21 cellular contexts compared by ENCODE assay signal in genomic region chr5:149415245-149415967, GRCh38. TPM values are rescaled to one million over a fixed set of nuclear protein-coding genes. Genes with fewer than 3 reads are reported as not detected.
A peak's percentile ranks its signal among the peaks of the same experiment; 100 is the strongest.
DNase-seq lines count a peak whose midpoint lies in the region; ATAC-seq and TF ChIP-seq lines count a peak whose summit lies in the region.
"Had no signal": no experiment of that assay in that cellular context is flagged by ENCODE, and none has a peak within 500 bp of the region (broad histone marks: within the 10 kb centered on the region; RNA-seq: fewer than 3 reads in every experiment).

No MANE protein-coding gene starts in this region.

- H3K4me3 Mint-ChIP-seq in glutamatergic neuron (ENCODE audit: unreplicated experiment), result no peak overlapping the region
- H3K4me3 Mint-ChIP-seq: activated naive CD8-positive, alpha-beta T cell treated with anti-CD3 and anti-CD28 coated beads, Interleukin-2, amount 50 U/mL, for 24 hours; natural killer cell treated with Interleukin-12 subunit alpha and Interleukin-12 subunit beta and Interleukin-15 and Interleukin-18, amount 100 ng/mL, for 72 hours; T-cell; type B pancreatic cell had no signal

- peak overlapping the region; percentile 94 for H2BK120ac ChIP-seq in mesenchymal stem cell (ENCODE audit: low read depth, low read length)

- peaks cover 4% of the 10 kb centered on the region for H3K27me3 Mint-ChIP-seq in glutamatergic neuron (ENCODE audit: unreplicated experiment)
- H3K27me3 Mint-ChIP-seq: activated naive CD8-positive, alpha-beta T cell treated with anti-CD3 and anti-CD28 coated beads, Interleukin-2, amount 50 U/mL, for 24 hours; natural killer cell treated with Interleukin-12 subunit alpha and Interleukin-12 subunit beta and Interleukin-15 and Interleukin-18, amount 100 ng/mL, for 72 hours; type B pancreatic cell had no signal

- H2BK15ac ChIP-seq in mesenchymal stem cell (ENCODE audit: low read depth, poor library complexity, severe bottlenecking), result no peak overlapping the region

- no peak overlapping the region for H3K4me2 ChIP-seq in mesenchymal stem cell (ENCODE audit: low read length, poor library complexity, severe bottlenecking)

- peak overlapping the region; percentile 78 for H4K8ac ChIP-seq in mesenchymal stem cell (ENCODE audit: low read length)

- no peaks in the 10 kb centered on the region for H3K9me3 ChIP-seq in mesenchymal stem cell (ENCODE audit: control insufficient read depth, low read length)
- H3K9me3 ChIP-seq in stomach smooth muscle (ENCODE audit: control insufficient read depth in 2 of 2, low read length in 2 of 2), result no peaks in the 10 kb centered on the region
- H3K9me3 ChIP-seq: BLaER1 had no signal

- peak overlapping the region; percentile 1 to 93 for H3K4ac ChIP-seq in mesenchymal stem cell (ENCODE audit: low read depth in 1 of 2, low read length in 2 of 2)

- peak; percentile 32 for DNase-seq in ELR (ENCODE audit: low read depth)
- peak; percentile 44 for DNase-seq in mesenchymal stem cell
- no peak for DNase-seq in glutamatergic neuron
- no peak for DNase-seq in H4 (ENCODE audit: low spot score)
- DNase-seq in nucleus accumbens (lab: John Stamatoyannopoulos, UW), result no peak
- DNase-seq: activated CD4-positive, CD25-positive, alpha-beta regulatory T cell treated with anti-CD3 and anti-CD28 coated beads, Interleukin-2, amount 50 U/mL, for 72 hours; activated naive CD8-positive, alpha-beta T cell treated with anti-CD3 and anti-CD28 coated beads, Interleukin-2, amount 50 U/mL, for 24 hours; DND-41; foreskin melanocyte; NCI-H1092 treated with DMSO at 0.1 percent for 48 hours; NCI-H446; stimulated activated CD4-positive, alpha-beta T cell treated with anti-CD3 and anti-CD28 coated beads, Interleukin-12 subunit alpha, Interleukin-12 subunit beta, amount 100 ng/mL, for 4 hours; T-cell had no signal

- no peak for ATAC-seq in GM19035 (IDR thresholded peaks at IDR 0.05; ENCODE audit: unreplicated experiment)
- ATAC-seq: activated naive CD8-positive, alpha-beta T cell treated with anti-CD3 and anti-CD28 coated beads, Interleukin-2, amount 50 U/mL, for 24 hours; natural killer cell treated with Interleukin-12 subunit alpha and Interleukin-12 subunit beta and Interleukin-15 and Interleukin-18, amount 100 ng/mL, for 72 hours; T-cell had no signal

- H2AFZ ChIP-seq in mesenchymal stem cell (ENCODE audit: low read depth, low read length), result no peak overlapping the region

- H2AK5ac ChIP-seq in mesenchymal stem cell (ENCODE audit: low read length, severe bottlenecking), result peak overlapping the region; percentile 66

- peak overlapping the region; percentile 93 to 96 for H2BK12ac ChIP-seq in mesenchymal stem cell (ENCODE audit: low read length in 2 of 2)

- H3K4me1 ChIP-seq in mesenchymal stem cell (ENCODE audit: control insufficient read depth, insufficient read depth, low read depth, low read length) (peaks cover 61% of the 10 kb centered on the region), stomach smooth muscle (ENCODE audit: control insufficient read depth, insufficient read depth, low read length) (peaks cover 83% of the 10 kb centered on the region)

- H3K27ac ChIP-seq in cingulate gyrus (ENCODE audit: low read depth, low read length), result peak overlapping the region; percentile 1
- H3K27ac ChIP-seq in mesenchymal stem cell (ENCODE audit: low read length, poor library complexity, severe bottlenecking), result peak overlapping the region; percentile 93
- peak overlapping the region; percentile 100 for H3K27ac ChIP-seq in stomach smooth muscle (ENCODE audit: low read length)
- H3K27ac ChIP-seq: BLaER1 had no signal

- no peak for TF ChIP-seq CTCF in glutamatergic neuron (IDR thresholded peaks at IDR 0.05; ENCODE audit: partially characterized antibody, unreplicated experiment)

- H3K18ac ChIP-seq in mesenchymal stem cell (ENCODE audit: low read depth in 1 of 2, low read length in 2 of 2), result peak overlapping the region; percentile 15 to 72

- H3K27ac Mint-ChIP-seq in glutamatergic neuron (ENCODE audit: unreplicated experiment), result no peak overlapping the region
- H3K27ac Mint-ChIP-seq: activated naive CD8-positive, alpha-beta T cell treated with anti-CD3 and anti-CD28 coated beads, Interleukin-2, amount 50 U/mL, for 24 hours; natural killer cell treated with Interleukin-12 subunit alpha and Interleukin-12 subunit beta and Interleukin-15 and Interleukin-18, amount 100 ng/mL, for 72 hours; T-cell; type B pancreatic cell had no signal

- no peaks in the 10 kb centered on the region for H3K36me3 Mint-ChIP-seq in glutamatergic neuron (ENCODE audit: unreplicated experiment)
- H3K36me3 Mint-ChIP-seq: natural killer cell treated with Interleukin-12 subunit alpha and Interleukin-12 subunit beta and Interleukin-15 and Interleukin-18, amount 100 ng/mL, for 72 hours; T-cell; type B pancreatic cell had no signal

- no peak overlapping the region for H3K4me3 ChIP-seq in mesenchymal stem cell (ENCODE audit: insufficient read depth in 1 of 2, low read depth in 1 of 2, low read length in 2 of 2)
- H3K4me3 ChIP-seq in stomach smooth muscle (ENCODE audit: low read length in 2 of 2), result peak overlapping the region; percentile 78 to 100
- H3K4me3 ChIP-seq: BLaER1 had no signal

- H3K9me3 Mint-ChIP-seq in glutamatergic neuron (ENCODE audit: unreplicated experiment), result no peaks in the 10 kb centered on the region
- H3K9me3 Mint-ChIP-seq: activated naive CD8-positive, alpha-beta T cell treated with anti-CD3 and anti-CD28 coated beads, Interleukin-2, amount 50 U/mL, for 24 hours; natural killer cell treated with Interleukin-12 subunit alpha and Interleukin-12 subunit beta and Interleukin-15 and Interleukin-18, amount 100 ng/mL, for 72 hours; T-cell; type B pancreatic cell had no signal

- no peaks in the 10 kb centered on the region for H3K27me3 ChIP-seq in mesenchymal stem cell (ENCODE audit: control insufficient read depth in 1 of 2, insufficient read depth in 1 of 2, low read length in 2 of 2)
- H3K27me3 ChIP-seq in stomach smooth muscle (ENCODE audit: control insufficient read depth in 1 of 2, insufficient read depth in 2 of 2, low read length in 2 of 2), result no peaks in the 10 kb centered on the region
- H3K27me3 ChIP-seq: BLaER1 had no signal

- WGBS in mesenchymal stem cell, result 90% methylated on average over 6 of the region's 8 CpGs

- peaks cover 0 to 38% of the 10 kb centered on the region in 2 experiments for H3K36me3 ChIP-seq in mesenchymal stem cell (ENCODE audit: control insufficient read depth in 1 of 2, insufficient read depth in 2 of 2, low read depth in 1 of 2, low read length in 2 of 2)
- H3K36me3 ChIP-seq in stomach smooth muscle (ENCODE audit: control insufficient read depth in 2 of 2, insufficient read depth in 2 of 2, low read length in 2 of 2), result peaks cover 86 to 88% of the 10 kb centered on the region in 2 donors
- H3K36me3 ChIP-seq: BLaER1 had no signal

- H4K91ac ChIP-seq in mesenchymal stem cell (ENCODE audit: low read length), result peak overlapping the region; percentile 98

- peak overlapping the region in 1 of 2 experiments; percentile 49 for H3K14ac ChIP-seq in mesenchymal stem cell (ENCODE audit: low read length in 2 of 2)

- peaks cover 26% of the 10 kb centered on the region for H3K79me1 ChIP-seq in mesenchymal stem cell (replicated peaks; ENCODE audit: low read length, poor library complexity, severe bottlenecking)

- H3K9ac ChIP-seq in mesenchymal stem cell (ENCODE audit: low read length), result no peak overlapping the region
- peak overlapping the region; percentile 100 for H3K9ac ChIP-seq in stomach smooth muscle (ENCODE audit: low read length in 2 of 2)
- H3K9ac ChIP-seq: BLaER1 had no signal

- peaks cover 12% of the 10 kb centered on the region for H3K4me1 Mint-ChIP-seq in glutamatergic neuron (ENCODE audit: low read depth, unreplicated experiment)
- H3K4me1 Mint-ChIP-seq: activated naive CD8-positive, alpha-beta T cell treated with anti-CD3 and anti-CD28 coated beads, Interleukin-2, amount 50 U/mL, for 24 hours; T-cell had no signal

- peak overlapping the region; percentile 19 for H2BK5ac ChIP-seq in mesenchymal stem cell (ENCODE audit: low read depth, low read length, poor library complexity, severe bottlenecking)

- H3K23ac ChIP-seq in mesenchymal stem cell (ENCODE audit: low read length in 2 of 2), result no peak overlapping the region

RNA-seq across cellular contexts. Expression of gene IL17B, which starts 36.3 kb away (rescaled TPM):
- 6.6 TPM for polyA plus RNA-seq in mesenchymal stem cell (2013, experiment 1 of 2)
- 6.3 TPM for polyA plus RNA-seq in mesenchymal stem cell (2013, experiment 2 of 2)
- 0.88 TPM for total RNA-seq in glutamatergic neuron (ENCODE audit: unreplicated experiment)
- 0.31 TPM in 1 of 2 replicates, not detected in the other for total RNA-seq in H4 (2014; rRNA removed; shearing (Covaris generic))
- total RNA-seq: dermis microvascular lymphatic vessel endothelial cell; kidney epithelial cell; natural killer cell treated with Interleukin-12 subunit alpha and Interleukin-12 subunit beta and Interleukin-15 and Interleukin-18, amount 100 ng/mL, for 72 hours; T-cell had no signal

RNA-seq across cellular contexts. Expression of gene PCYOX1L, which starts 57.6 kb away (rescaled TPM):
- polyA plus RNA-seq in mesenchymal stem cell (2013, experiment 1 of 2), result 13.0 TPM
- polyA plus RNA-seq in mesenchymal stem cell (2013, experiment 2 of 2), result 13.3 TPM
- total RNA-seq in glutamatergic neuron (ENCODE audit: unreplicated experiment), result 25.4 TPM
- 19.5 and 20.8 TPM in 2 replicates for total RNA-seq in H4 (2014; rRNA removed; shearing (Covaris generic))

Comparison
In these comparisons a context has a peak if more than half of its experiments do, and no peak if none do; other contexts are left out.
1. DNase-seq: peak in ELR (single experiment) and mesenchymal stem cell (single experiment); none in glutamatergic neuron (single experiment), H4 (single experiment) and nucleus accumbens (0 of 56).
2. H3K27ac ChIP-seq: peak in every context shown above with its lines; median percentile 100 in stomach smooth muscle; 93 in mesenchymal stem cell; 1 in cingulate gyrus.
3. H3K4me3 ChIP-seq: peak in stomach smooth muscle (2 of 2); none in mesenchymal stem cell (0 of 2).